ENCODE assay signal across 34 cellular contexts in the genomic region with DNA sequence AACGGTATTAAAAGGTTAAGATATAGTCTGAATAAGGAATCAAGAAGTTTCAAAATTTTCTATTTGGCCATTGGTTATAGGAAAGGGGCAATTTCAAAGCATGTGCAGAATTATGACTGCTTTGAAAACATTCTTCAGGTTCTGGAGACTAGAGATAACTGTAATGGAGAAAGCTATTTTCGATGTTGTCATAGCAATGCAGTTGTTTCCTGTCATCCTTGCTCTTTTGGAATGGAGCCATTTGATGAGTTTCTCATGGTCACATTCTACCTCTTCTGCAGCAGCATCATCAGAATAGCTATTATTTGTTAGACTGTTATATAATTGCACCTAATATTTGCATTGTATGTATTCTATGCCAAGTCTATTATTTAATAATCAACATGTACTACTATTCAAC.
"Had no signal": no experiment of that assay in that cellular context is flagged by ENCODE, and none has a peak within 500 bp of the region (broad histone marks: within the 10 kb centered on the region; RNA-seq: fewer than 3 reads in every experiment).

No MANE protein-coding gene starts in this region.

- H3K27me3 ChIP-seq: adrenal gland, body of pancreas, brain microvascular endothelial cell, breast epithelium, colonic mucosa had no signal

- H3K4me3 Mint-ChIP-seq: activated CD4-positive, alpha-beta memory T cell treated with anti-CD3 and anti-CD28 coated beads for 36 hours; activated CD4-positive, alpha-beta T cell treated with anti-CD3 and anti-CD28 coated beads for 36 hours; activated CD8-positive, alpha-beta T cell treated with anti-CD3 and anti-CD28 coated beads for 36 hours; activated naive CD4-positive, alpha-beta T cell treated with anti-CD3 and anti-CD28 coated beads for 36 hours; activated naive CD8-positive, alpha-beta T cell treated with anti-CD3 and anti-CD28 coated beads for 36 hours; activated T-cell treated with anti-CD3 and anti-CD28 coated beads, Interleukin-2, amount 50 U/mL, for 4 hours; activated T-cell treated with anti-CD3 and anti-CD28 coated beads, Interleukin-2, amount 50 U/mL, for 72 hours; activated T-helper 1 cell treated with anti-CD3 and anti-CD28 coated beads, Interleukin-12 subunit alpha, Interleukin-12 subunit beta, Interleukin-2, Interleukin-4 antibody, amounts not matched to agents 30 ng/mL and 10 ng/mL and 1 ng/mL, durations not matched to agents 14 hours and 24 hours and 36 hours; activated T-helper 17 cell treated with anti-CD3 and anti-CD28 coated beads, Interleukin-2, amount 50 U/mL, for 72 hours; T-helper 17 cell; WTC11 had no signal

- ATAC-seq: activated CD4-positive, alpha-beta T cell treated with anti-CD3 and anti-CD28 coated beads for 36 hours; activated CD4-positive, CD25-positive, alpha-beta regulatory T cell treated with anti-CD3 and anti-CD28 coated beads, Interleukin-2, amount 50 U/mL, for 24 hours; activated CD8-positive, alpha-beta T cell treated with anti-CD3 and anti-CD28 coated beads for 36 hours; activated naive CD4-positive, alpha-beta T cell treated with anti-CD3 and anti-CD28 coated beads, Interleukin-2, amount 50 U/mL, for 72 hours; activated T-cell treated with anti-CD3 and anti-CD28 coated beads, Interleukin-2, amount 50 U/mL, for 4 hours; activated T-cell treated with anti-CD3 and anti-CD28 coated beads, Interleukin-2, amount 50 U/mL, for 72 hours; activated T-helper 17 cell treated with anti-CD3 and anti-CD28 coated beads, Interleukin-2, amount 50 U/mL, for 72 hours; body of pancreas; T-helper 17 cell; WTC11 had no signal

- H3K27ac ChIP-seq: adrenal gland, body of pancreas, brain microvascular endothelial cell, breast epithelium, colonic mucosa, WERI-Rb-1 had no signal

- H3K9me3 ChIP-seq: adrenal gland, breast epithelium, colonic mucosa had no signal

- H3K9me3 Mint-ChIP-seq: activated T-helper 1 cell treated with anti-CD3 and anti-CD28 coated beads, Interleukin-12 subunit alpha, Interleukin-12 subunit beta, Interleukin-2, Interleukin-4 antibody, amounts not matched to agents 30 ng/mL and 10 ng/mL and 1 ng/mL, durations not matched to agents 14 hours and 24 hours and 36 hours; activated T-helper 17 cell treated with anti-CD3 and anti-CD28 coated beads, Interleukin-2, amount 50 U/mL, for 72 hours had no signal

- H3K4me1 Mint-ChIP-seq: activated CD4-positive, alpha-beta T cell treated with anti-CD3 and anti-CD28 coated beads for 36 hours; activated naive CD8-positive, alpha-beta T cell treated with anti-CD3 and anti-CD28 coated beads for 36 hours; activated T-helper 17 cell treated with anti-CD3 and anti-CD28 coated beads, Interleukin-2, amount 50 U/mL, for 72 hours; T-helper 17 cell; WTC11 had no signal

- H3K4me3 ChIP-seq: adrenal gland, body of pancreas, breast epithelium, colonic mucosa had no signal

- H3K27me3 Mint-ChIP-seq: activated CD4-positive, alpha-beta memory T cell treated with anti-CD3 and anti-CD28 coated beads for 36 hours; activated CD8-positive, alpha-beta T cell treated with anti-CD3 and anti-CD28 coated beads for 36 hours; activated T-helper 17 cell treated with anti-CD3 and anti-CD28 coated beads, Interleukin-2, amount 50 U/mL, for 72 hours; T-helper 17 cell had no signal

- H3K36me3 ChIP-seq: adrenal gland, brain microvascular endothelial cell, breast epithelium, colonic mucosa, WERI-Rb-1 had no signal

- H3K36me3 Mint-ChIP-seq: activated CD4-positive, alpha-beta memory T cell treated with anti-CD3 and anti-CD28 coated beads for 36 hours had no signal

- DNase-seq: activated CD4-positive, alpha-beta memory T cell treated with anti-CD3 and anti-CD28 coated beads for 36 hours; activated CD4-positive, alpha-beta T cell treated with anti-CD3 and anti-CD28 coated beads for 1 hour; activated CD4-positive, alpha-beta T cell treated with anti-CD3 and anti-CD28 coated beads for 36 hours; activated CD4-positive, alpha-beta T cell treated with anti-CD3 and anti-CD28 coated beads for 48 hours; activated CD4-positive, alpha-beta T cell treated with anti-CD3 and anti-CD28 coated beads, Interleukin-2, amount 50 U/mL, for 1 hour; activated CD4-positive, alpha-beta T cell treated with anti-CD3 and anti-CD28 coated beads, Interleukin-2, amount 50 U/mL, for 4 hours; activated CD4-positive, CD25-positive, alpha-beta regulatory T cell; activated CD8-positive, alpha-beta memory T cell treated with anti-CD3 and anti-CD28 coated beads, Interleukin-2, amount 50 U/mL, for 4 hours; activated CD8-positive, alpha-beta T cell treated with anti-CD3 and anti-CD28 coated beads for 36 hours; activated effector memory CD4-positive, alpha-beta T cell treated with anti-CD3 and anti-CD28 coated beads, Interleukin-2, amount 50 U/mL, for 16 hours; activated gamma-delta T cell treated with Interleukin-2 at 50 U/mL for 16 hours; activated naive CD4-positive, alpha-beta T cell; activated naive CD4-positive, alpha-beta T cell treated with anti-CD3 and anti-CD28 coated beads for 36 hours; activated naive CD4-positive, alpha-beta T cell treated with anti-CD3 and anti-CD28 coated beads, Interleukin-2, amount 50 U/mL, for 16 hours; activated naive CD8-positive, alpha-beta T cell treated with anti-CD3 and anti-CD28 coated beads for 36 hours; activated T-cell treated with anti-CD3 and anti-CD28 coated beads for 4 hours; activated T-cell treated with anti-CD3 and anti-CD28 coated beads, Interleukin-2, amount 50 U/mL, for 1 hour; activated T-cell treated with anti-CD3 and anti-CD28 coated beads, Interleukin-2, amount 50 U/mL, for 4 hours; activated T-cell treated with anti-CD3 and anti-CD28 coated beads, Interleukin-2, amount 50 U/mL, for 72 hours; adrenal gland; amniotic stem cell; aorta; body of pancreas; brain microvascular endothelial cell; central memory CD4-positive, alpha-beta T cell; colonic mucosa; T-helper 17 cell; WERI-Rb-1 had no signal

- H3K4me1 ChIP-seq: adrenal gland, breast epithelium, colonic mucosa had no signal

- H3K27ac Mint-ChIP-seq: activated CD4-positive, alpha-beta memory T cell treated with anti-CD3 and anti-CD28 coated beads for 36 hours; activated CD4-positive, alpha-beta T cell treated with anti-CD3 and anti-CD28 coated beads for 36 hours; activated CD8-positive, alpha-beta T cell treated with anti-CD3 and anti-CD28 coated beads for 36 hours; activated naive CD4-positive, alpha-beta T cell treated with anti-CD3 and anti-CD28 coated beads for 36 hours; activated naive CD4-positive, alpha-beta T cell treated with anti-CD3 and anti-CD28 coated beads, Interleukin-2, amount 50 U/mL, for 72 hours; activated naive CD8-positive, alpha-beta T cell treated with anti-CD3 and anti-CD28 coated beads for 36 hours; activated T-cell treated with anti-CD3 and anti-CD28 coated beads, Interleukin-2, amount 50 U/mL, for 72 hours; activated T-helper 1 cell treated with anti-CD3 and anti-CD28 coated beads, Interleukin-12 subunit alpha, Interleukin-12 subunit beta, Interleukin-2, Interleukin-4 antibody, amounts not matched to agents 30 ng/mL and 10 ng/mL and 1 ng/mL, durations not matched to agents 14 hours and 24 hours and 36 hours; activated T-helper 17 cell treated with anti-CD3 and anti-CD28 coated beads, Interleukin-2, amount 50 U/mL, for 72 hours; T-helper 17 cell; WTC11 had no signal
